Comparison of ENCODE assay signal across 21 cellular contexts in genomic region chr6:53992522-53992921, GRCh38.
"Had no signal": no experiment of that assay in that cellular context is flagged by ENCODE, and none has a peak within 500 bp of the region (broad histone marks: within the 10 kb centered on the region; RNA-seq: fewer than 3 reads in every experiment).

No MANE protein-coding gene starts in this region.

- H3K9me3 Mint-ChIP-seq: activated CD4-positive, alpha-beta T cell treated with anti-CD3 and anti-CD28 coated beads, Interleukin-2, amount 10 ng/mL, durations not matched to agents 7 days and 5 days; activated naive CD8-positive, alpha-beta T cell treated with anti-CD3 and anti-CD28 coated beads, Interleukin-2, amount 10 ng/mL, durations not matched to agents 7 days and 5 days; activated T-cell treated with anti-CD3 and anti-CD28 coated beads, Interleukin-2, amount 50 U/mL, for 24 hours; activated T-helper 2 cell treated with anti-CD3 and anti-CD28 coated beads, Interferon-gamma antibody, Interleukin-2, Interleukin-4, amounts not matched to agents 10 μg/mL and 5 μg/mL and 100 μg/mL, durations not matched to agents 14 hours and 24 hours and 36 hours; naive thymus-derived CD8-positive, alpha-beta T cell; stimulated activated effector memory CD8-positive, alpha-beta T cell treated with anti-CD3 and anti-CD28 coated beads, Interleukin-12 subunit alpha, Interleukin-12 subunit beta, amount 100 ng/mL, for 72 hours had no signal

- H2AFZ ChIP-seq: parathyroid adenoma had no signal

- DNase-seq: activated CD4-positive, alpha-beta T cell treated with anti-CD3 and anti-CD28 coated beads, Interleukin-2, amount 10 ng/mL, durations not matched to agents 7 days and 5 days; activated CD8-positive, alpha-beta T cell treated with anti-CD3 and anti-CD28 coated beads, Interleukin-2, amount 10 ng/mL, durations not matched to agents 7 days and 5 days; activated naive CD4-positive, alpha-beta T cell treated with Interleukin-2 at 50 U/mL for 16 hours; activated naive CD8-positive, alpha-beta T cell treated with anti-CD3 and anti-CD28 coated beads, Interleukin-2, amount 10 ng/mL, durations not matched to agents 7 days and 5 days; activated T-cell treated with anti-CD3 and anti-CD28 coated beads, Interleukin-2, amount 50 U/mL, for 24 hours; amygdala; body of pancreas; caudate nucleus; mesenchymal stem cell; naive thymus-derived CD8-positive, alpha-beta T cell; right lobe of liver; stimulated activated CD4-positive, alpha-beta T cell treated with anti-CD3 and anti-CD28 coated beads, Interleukin-4, amount 100 ng/mL, for 24 hours; testis; upper lobe of left lung had no signal

- H3K9ac ChIP-seq: parathyroid adenoma had no signal

- H3K4me1 ChIP-seq: body of pancreas, parathyroid adenoma, testis, upper lobe of left lung had no signal

- H3K79me2 ChIP-seq: parathyroid adenoma had no signal

- ATAC-seq: activated CD4-positive, CD25-positive, alpha-beta regulatory T cell treated with anti-CD3 and anti-CD28 coated beads, Interleukin-2, amount 50 U/mL, for 24 hours; activated CD8-positive, alpha-beta T cell treated with anti-CD3 and anti-CD28 coated beads, Interleukin-2, amount 10 ng/mL, durations not matched to agents 7 days and 5 days; body of pancreas; esophagus mucosa; naive thymus-derived CD8-positive, alpha-beta T cell; right lobe of liver; stimulated activated effector memory CD8-positive, alpha-beta T cell treated with anti-CD3 and anti-CD28 coated beads, Interleukin-12 subunit alpha, Interleukin-12 subunit beta, amount 100 ng/mL, for 72 hours had no signal

- H3K36me3 ChIP-seq: neutrophil, right lobe of liver, upper lobe of left lung had no signal

- H3K27ac ChIP-seq: body of pancreas, coronary artery, neutrophil, parathyroid adenoma, right lobe of liver, testis, upper lobe of left lung had no signal

- H3K4me1 Mint-ChIP-seq: activated CD4-positive, alpha-beta T cell treated with anti-CD3 and anti-CD28 coated beads, Interleukin-2, amount 10 ng/mL, durations not matched to agents 7 days and 5 days; activated naive CD8-positive, alpha-beta T cell treated with anti-CD3 and anti-CD28 coated beads, Interleukin-2, amount 10 ng/mL, durations not matched to agents 7 days and 5 days; naive thymus-derived CD8-positive, alpha-beta T cell; stimulated activated effector memory CD8-positive, alpha-beta T cell treated with anti-CD3 and anti-CD28 coated beads, Interleukin-12 subunit alpha, Interleukin-12 subunit beta, amount 100 ng/mL, for 72 hours had no signal

- H3K4me3 Mint-ChIP-seq: activated CD4-positive, alpha-beta T cell treated with anti-CD3 and anti-CD28 coated beads, Interleukin-2, amount 10 ng/mL, durations not matched to agents 7 days and 5 days; activated CD8-positive, alpha-beta T cell treated with anti-CD3 and anti-CD28 coated beads, Interleukin-2, amount 10 ng/mL, durations not matched to agents 7 days and 5 days; activated naive CD8-positive, alpha-beta T cell treated with anti-CD3 and anti-CD28 coated beads, Interleukin-2, amount 10 ng/mL, durations not matched to agents 7 days and 5 days; activated T-cell treated with anti-CD3 and anti-CD28 coated beads, Interleukin-2, amount 50 U/mL, for 24 hours; naive thymus-derived CD8-positive, alpha-beta T cell; stimulated activated effector memory CD8-positive, alpha-beta T cell treated with anti-CD3 and anti-CD28 coated beads, Interleukin-12 subunit alpha, Interleukin-12 subunit beta, amount 100 ng/mL, for 72 hours had no signal

- H3K4me3 ChIP-seq: body of pancreas, coronary artery, right lobe of liver, testis, upper lobe of left lung had no signal

- H3K36me3 Mint-ChIP-seq: activated naive CD8-positive, alpha-beta T cell treated with anti-CD3 and anti-CD28 coated beads, Interleukin-2, amount 10 ng/mL, durations not matched to agents 7 days and 5 days; stimulated activated effector memory CD8-positive, alpha-beta T cell treated with anti-CD3 and anti-CD28 coated beads, Interleukin-12 subunit alpha, Interleukin-12 subunit beta, amount 100 ng/mL, for 72 hours had no signal

- H3K27me3 ChIP-seq: body of pancreas, neutrophil, right lobe of liver, testis, upper lobe of left lung had no signal

- H3K27ac Mint-ChIP-seq: activated CD4-positive, alpha-beta T cell treated with anti-CD3 and anti-CD28 coated beads, Interleukin-2, amount 10 ng/mL, durations not matched to agents 7 days and 5 days; activated CD8-positive, alpha-beta T cell treated with anti-CD3 and anti-CD28 coated beads, Interleukin-2, amount 10 ng/mL, durations not matched to agents 7 days and 5 days; activated naive CD8-positive, alpha-beta T cell treated with anti-CD3 and anti-CD28 coated beads, Interleukin-2, amount 10 ng/mL, durations not matched to agents 7 days and 5 days; activated T-cell treated with anti-CD3 and anti-CD28 coated beads, Interleukin-2, amount 50 U/mL, for 24 hours; activated T-helper 2 cell treated with anti-CD3 and anti-CD28 coated beads, Interferon-gamma antibody, Interleukin-2, Interleukin-4, amounts not matched to agents 10 μg/mL and 5 μg/mL and 100 μg/mL, durations not matched to agents 14 hours and 24 hours and 36 hours; naive thymus-derived CD8-positive, alpha-beta T cell; stimulated activated effector memory CD8-positive, alpha-beta T cell treated with anti-CD3 and anti-CD28 coated beads, Interleukin-12 subunit alpha, Interleukin-12 subunit beta, amount 100 ng/mL, for 72 hours had no signal

- H3K9me3 ChIP-seq: body of pancreas, neutrophil, right lobe of liver, testis, upper lobe of left lung had no signal
